Comparison of ENCODE assay signal across 1 cellular context in the genomic region with DNA sequence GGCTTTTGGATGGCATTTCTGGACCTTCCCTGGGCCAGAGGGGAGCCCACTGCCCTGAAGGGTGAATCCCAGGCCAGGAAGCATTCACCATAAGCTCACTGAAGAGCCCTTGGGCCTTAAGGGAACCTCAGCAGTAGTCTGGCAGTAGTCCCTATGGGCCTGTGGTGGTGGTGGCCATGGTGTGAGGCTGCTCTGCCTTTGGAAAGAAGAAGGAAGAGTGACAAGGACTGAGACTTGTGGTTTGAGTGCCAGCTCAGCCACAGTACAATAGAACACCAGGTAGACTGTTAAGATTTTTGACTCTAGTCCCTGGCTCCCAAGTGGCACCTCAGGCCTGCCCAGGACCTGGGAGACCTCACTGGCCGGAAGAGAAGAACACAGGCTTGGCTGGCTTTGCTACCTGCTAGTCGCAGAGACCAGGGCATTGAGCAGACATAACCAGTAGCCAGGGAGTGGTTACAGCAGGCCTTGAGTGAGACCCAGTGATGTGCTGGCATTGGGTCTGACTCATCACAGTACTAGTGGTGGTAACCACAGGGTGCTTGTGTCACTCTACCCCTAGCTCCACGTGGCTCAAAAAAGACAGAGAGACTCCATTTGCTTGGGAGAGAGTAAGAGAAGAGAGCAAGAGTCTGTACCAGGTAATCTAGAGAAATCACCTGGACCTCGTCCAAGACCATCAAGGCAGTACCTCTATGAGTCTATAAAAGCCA.
TF ChIP-seq lines count a peak whose summit lies in the region.

No MANE protein-coding gene starts in this region.

TF ChIP-seq in GM12878, 131 proteins besides CTCF, POLR2A, EP300 and RAD21 (continued from another document):
- TF ChIP-seq, protein P1, sequence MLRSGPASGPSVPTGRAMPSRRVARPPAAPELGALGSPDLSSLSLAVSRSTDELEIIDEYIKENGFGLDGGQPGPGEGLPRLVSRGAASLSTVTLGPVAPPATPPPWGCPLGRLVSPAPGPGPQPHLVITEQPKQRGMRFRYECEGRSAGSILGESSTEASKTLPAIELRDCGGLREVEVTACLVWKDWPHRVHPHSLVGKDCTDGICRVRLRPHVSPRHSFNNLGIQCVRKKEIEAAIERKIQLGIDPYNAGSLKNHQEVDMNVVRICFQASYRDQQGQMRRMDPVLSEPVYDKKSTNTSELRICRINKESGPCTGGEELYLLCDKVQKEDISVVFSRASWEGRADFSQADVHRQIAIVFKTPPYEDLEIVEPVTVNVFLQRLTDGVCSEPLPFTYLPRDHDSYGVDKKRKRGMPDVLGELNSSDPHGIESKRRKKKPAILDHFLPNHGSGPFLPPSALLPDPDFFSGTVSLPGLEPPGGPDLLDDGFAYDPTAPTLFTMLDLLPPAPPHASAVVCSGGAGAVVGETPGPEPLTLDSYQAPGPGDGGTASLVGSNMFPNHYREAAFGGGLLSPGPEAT (IDR thresholded peaks at IDR 0.05; ENCODE audit: low read depth): no peak
- TF ChIP-seq SUZ12 (IDR thresholded peaks at IDR 0.05; ENCODE audit: unreplicated experiment): no peak
- no peak for TF ChIP-seq ZBTB11 (CRISPR knock-in tag; IDR thresholded peaks at IDR 0.05)
- no peak for TF ChIP-seq ZNF24 (IDR thresholded peaks at IDR 0.05)
- TF ChIP-seq STAT1 (conservative IDR thresholded peaks at IDR 0.05): no peak
- no peak for TF ChIP-seq FOXK2 (IDR thresholded peaks at IDR 0.05)
- no peak for TF ChIP-seq CHD4 (IDR thresholded peaks at IDR 0.05)
- TF ChIP-seq, protein P2, sequence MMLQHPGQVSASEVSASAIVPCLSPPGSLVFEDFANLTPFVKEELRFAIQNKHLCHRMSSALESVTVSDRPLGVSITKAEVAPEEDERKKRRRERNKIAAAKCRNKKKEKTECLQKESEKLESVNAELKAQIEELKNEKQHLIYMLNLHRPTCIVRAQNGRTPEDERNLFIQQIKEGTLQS (IDR thresholded peaks at IDR 0.05; ENCODE audit: borderline replicate concordance, extremely low read depth, low read depth, low read length): no peak
- TF ChIP-seq, protein P3, sequence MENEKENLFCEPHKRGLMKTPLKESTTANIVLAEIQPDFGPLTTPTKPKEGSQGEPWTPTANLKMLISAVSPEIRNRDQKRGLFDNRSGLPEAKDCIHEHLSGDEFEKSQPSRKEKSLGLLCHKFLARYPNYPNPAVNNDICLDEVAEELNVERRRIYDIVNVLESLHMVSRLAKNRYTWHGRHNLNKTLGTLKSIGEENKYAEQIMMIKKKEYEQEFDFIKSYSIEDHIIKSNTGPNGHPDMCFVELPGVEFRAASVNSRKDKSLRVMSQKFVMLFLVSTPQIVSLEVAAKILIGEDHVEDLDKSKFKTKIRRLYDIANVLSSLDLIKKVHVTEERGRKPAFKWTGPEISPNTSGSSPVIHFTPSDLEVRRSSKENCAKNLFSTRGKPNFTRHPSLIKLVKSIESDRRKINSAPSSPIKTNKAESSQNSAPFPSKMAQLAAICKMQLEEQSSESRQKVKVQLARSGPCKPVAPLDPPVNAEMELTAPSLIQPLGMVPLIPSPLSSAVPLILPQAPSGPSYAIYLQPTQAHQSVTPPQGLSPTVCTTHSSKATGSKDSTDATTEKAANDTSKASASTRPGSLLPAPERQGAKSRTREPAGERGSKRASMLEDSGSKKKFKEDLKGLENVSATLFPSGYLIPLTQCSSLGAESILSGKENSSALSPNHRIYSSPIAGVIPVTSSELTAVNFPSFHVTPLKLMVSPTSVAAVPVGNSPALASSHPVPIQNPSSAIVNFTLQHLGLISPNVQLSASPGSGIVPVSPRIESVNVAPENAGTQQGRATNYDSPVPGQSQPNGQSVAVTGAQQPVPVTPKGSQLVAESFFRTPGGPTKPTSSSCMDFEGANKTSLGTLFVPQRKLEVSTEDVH (IDR thresholded peaks at IDR 0.05; ENCODE audit: low read depth, partially characterized antibody): no peak
- TF ChIP-seq HDAC2 (IDR thresholded peaks at IDR 0.05): no peak
- TF ChIP-seq ZBED1 (IDR thresholded peaks at IDR 0.05; ENCODE audit: borderline replicate concordance): no peak
- no peak for TF ChIP-seq BACH1 (IDR thresholded peaks at IDR 0.05; ENCODE audit: borderline replicate concordance)
- no peak for TF ChIP-seq CEBPB (IDR thresholded peaks at IDR 0.05; ENCODE audit: borderline replicate concordance in 1 of 2, low read depth in 2 of 2, low read length in 2 of 2)
- no peak for TF ChIP-seq EGR1 (IDR thresholded peaks at IDR 0.05; ENCODE audit: borderline replicate concordance in 1 of 2, low read depth in 2 of 2, low read length in 2 of 2)
- TF ChIP-seq MLLT1 (IDR thresholded peaks at IDR 0.05): no peak
- TF ChIP-seq RCOR1 (conservative IDR thresholded peaks at IDR 0.05; ENCODE audit: low read depth, low read length): no peak
